Comparison of ENCODE assay signal across 1 cellular context in the genomic region with DNA sequence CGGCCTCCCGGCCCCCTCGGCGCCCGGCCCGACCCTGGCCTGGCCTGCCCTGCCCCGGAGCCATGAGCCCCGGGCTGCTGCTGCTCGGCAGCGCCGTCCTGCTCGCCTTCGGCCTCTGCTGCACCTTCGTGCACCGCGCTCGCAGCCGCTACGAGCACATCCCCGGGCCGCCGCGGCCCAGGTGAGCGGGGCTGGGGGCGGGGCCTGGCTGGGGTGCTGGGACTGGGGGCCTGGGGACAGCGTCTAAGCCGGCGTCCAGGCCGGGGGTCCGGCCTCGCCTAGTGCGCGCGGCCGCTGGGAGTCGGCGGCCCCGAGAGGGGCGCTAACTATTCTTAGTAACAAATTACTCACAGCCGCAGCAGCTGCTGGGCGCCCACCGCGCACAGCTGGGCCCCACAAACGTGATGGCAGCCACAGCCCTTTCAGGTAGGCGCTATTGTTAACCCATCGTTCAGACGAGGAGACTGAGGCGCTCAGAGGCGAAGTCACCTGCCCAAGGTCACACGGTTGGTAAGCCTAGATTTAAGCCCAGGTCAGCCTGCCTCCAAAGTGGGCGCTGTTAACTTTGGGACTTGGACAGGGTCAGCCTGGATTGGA.
TF ChIP-seq lines count a peak whose summit lies in the region.

No MANE protein-coding gene starts in this region.

TF ChIP-seq in HepG2, 621 proteins besides CTCF, POLR2A, EP300 and RAD21:
- TF ChIP-seq ZNF232 (CRISPR knock-in tag; IDR thresholded peaks at IDR 0.05; ENCODE audit: borderline replicate concordance) = no peak
- TF ChIP-seq KIAA2018 (CRISPR knock-in tag; IDR thresholded peaks at IDR 0.05; ENCODE audit: borderline replicate concordance) = no peak
- no peak for TF ChIP-seq KLF12 (CRISPR knock-in tag; IDR thresholded peaks at IDR 0.05; ENCODE audit: borderline replicate concordance)
- TF ChIP-seq ZNF383 (CRISPR knock-in tag; IDR thresholded peaks at IDR 0.05; ENCODE audit: borderline replicate concordance) = no peak
- no peak for TF ChIP-seq HNRNPUL1 (IDR thresholded peaks at IDR 0.05; ENCODE audit: low read depth, low read length)
- TF ChIP-seq, protein P1, sequence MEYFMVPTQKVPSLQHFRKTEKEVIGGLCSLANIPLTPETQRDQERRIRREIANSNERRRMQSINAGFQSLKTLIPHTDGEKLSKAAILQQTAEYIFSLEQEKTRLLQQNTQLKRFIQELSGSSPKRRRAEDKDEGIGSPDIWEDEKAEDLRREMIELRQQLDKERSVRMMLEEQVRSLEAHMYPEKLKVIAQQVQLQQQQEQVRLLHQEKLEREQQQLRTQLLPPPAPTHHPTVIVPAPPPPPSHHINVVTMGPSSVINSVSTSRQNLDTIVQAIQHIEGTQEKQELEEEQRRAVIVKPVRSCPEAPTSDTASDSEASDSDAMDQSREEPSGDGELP (IDR thresholded peaks at IDR 0.05; ENCODE audit: borderline replicate concordance, low read depth) = no peak
- TF ChIP-seq MAZ (IDR thresholded peaks at IDR 0.05; ENCODE audit: borderline replicate concordance, low read depth, low read length) = no peak
- peak; percentile 3; the same call in 1 of the 2 replicates for TF ChIP-seq MAZ (CRISPR knock-in tag; IDR thresholded peaks at IDR 0.05; ENCODE audit: low read depth)
- no peak for TF ChIP-seq EED (CRISPR knock-in tag; IDR thresholded peaks at IDR 0.05)
- TF ChIP-seq ZNF629 (CRISPR knock-in tag; conservative IDR thresholded peaks at IDR 0.05) = peak; percentile 88
- TF ChIP-seq, protein P2, sequence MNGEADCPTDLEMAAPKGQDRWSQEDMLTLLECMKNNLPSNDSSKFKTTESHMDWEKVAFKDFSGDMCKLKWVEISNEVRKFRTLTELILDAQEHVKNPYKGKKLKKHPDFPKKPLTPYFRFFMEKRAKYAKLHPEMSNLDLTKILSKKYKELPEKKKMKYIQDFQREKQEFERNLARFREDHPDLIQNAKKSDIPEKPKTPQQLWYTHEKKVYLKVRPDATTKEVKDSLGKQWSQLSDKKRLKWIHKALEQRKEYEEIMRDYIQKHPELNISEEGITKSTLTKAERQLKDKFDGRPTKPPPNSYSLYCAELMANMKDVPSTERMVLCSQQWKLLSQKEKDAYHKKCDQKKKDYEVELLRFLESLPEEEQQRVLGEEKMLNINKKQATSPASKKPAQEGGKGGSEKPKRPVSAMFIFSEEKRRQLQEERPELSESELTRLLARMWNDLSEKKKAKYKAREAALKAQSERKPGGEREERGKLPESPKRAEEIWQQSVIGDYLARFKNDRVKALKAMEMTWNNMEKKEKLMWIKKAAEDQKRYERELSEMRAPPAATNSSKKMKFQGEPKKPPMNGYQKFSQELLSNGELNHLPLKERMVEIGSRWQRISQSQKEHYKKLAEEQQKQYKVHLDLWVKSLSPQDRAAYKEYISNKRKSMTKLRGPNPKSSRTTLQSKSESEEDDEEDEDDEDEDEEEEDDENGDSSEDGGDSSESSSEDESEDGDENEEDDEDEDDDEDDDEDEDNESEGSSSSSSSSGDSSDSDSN (CRISPR knock-in tag; IDR thresholded peaks at IDR 0.05) = 0 out of 2 replicates have a peak, but pooled peaks have one; percentile 6
- no peak for TF ChIP-seq ZHX1 (CRISPR knock-in tag; IDR thresholded peaks at IDR 0.05; ENCODE audit: low read depth)
- TF ChIP-seq SRY (CRISPR knock-in tag; IDR thresholded peaks at IDR 0.05) = no peak
- no peak for TF ChIP-seq NR3C1 (CRISPR knock-in tag; IDR thresholded peaks at IDR 0.05)
- no peak for TF ChIP-seq SOX6 (IDR thresholded peaks at IDR 0.05)
- TF ChIP-seq SOX6 (CRISPR knock-in tag; IDR thresholded peaks at IDR 0.05) = no peak
- TF ChIP-seq NFKB2 (CRISPR knock-in tag; IDR thresholded peaks at IDR 0.05; ENCODE audit: borderline replicate concordance) = 0 out of 2 replicates have a peak, but pooled peaks have one; percentile 26
- TF ChIP-seq DRAP1 (CRISPR knock-in tag; IDR thresholded peaks at IDR 0.05) = no peak
- TF ChIP-seq ZFX (CRISPR knock-in tag; IDR thresholded peaks at IDR 0.05; ENCODE audit: low read depth) = 0 out of 2 replicates have a peak, but pooled peaks have one; percentile 1
- TF ChIP-seq THAP8 (CRISPR knock-in tag; IDR thresholded peaks at IDR 0.05; ENCODE audit: borderline replicate concordance) = no peak
- no peak for TF ChIP-seq KMT2B (CRISPR knock-in tag; IDR thresholded peaks at IDR 0.05)
- TF ChIP-seq RBM22 (optimal IDR thresholded peaks at IDR 0.05; ENCODE audit: low read length) = no peak
- TF ChIP-seq, protein P3, sequence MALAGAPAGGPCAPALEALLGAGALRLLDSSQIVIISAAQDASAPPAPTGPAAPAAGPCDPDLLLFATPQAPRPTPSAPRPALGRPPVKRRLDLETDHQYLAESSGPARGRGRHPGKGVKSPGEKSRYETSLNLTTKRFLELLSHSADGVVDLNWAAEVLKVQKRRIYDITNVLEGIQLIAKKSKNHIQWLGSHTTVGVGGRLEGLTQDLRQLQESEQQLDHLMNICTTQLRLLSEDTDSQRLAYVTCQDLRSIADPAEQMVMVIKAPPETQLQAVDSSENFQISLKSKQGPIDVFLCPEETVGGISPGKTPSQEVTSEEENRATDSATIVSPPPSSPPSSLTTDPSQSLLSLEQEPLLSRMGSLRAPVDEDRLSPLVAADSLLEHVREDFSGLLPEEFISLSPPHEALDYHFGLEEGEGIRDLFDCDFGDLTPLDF (CRISPR knock-in tag; IDR thresholded peaks at IDR 0.05) = no peak
- 0 out of 2 replicates have a peak, but pooled peaks have one; percentile 22 for TF ChIP-seq RNF2 (conservative IDR thresholded peaks at IDR 0.05; ENCODE audit: low read depth)
- TF ChIP-seq, protein P4, sequence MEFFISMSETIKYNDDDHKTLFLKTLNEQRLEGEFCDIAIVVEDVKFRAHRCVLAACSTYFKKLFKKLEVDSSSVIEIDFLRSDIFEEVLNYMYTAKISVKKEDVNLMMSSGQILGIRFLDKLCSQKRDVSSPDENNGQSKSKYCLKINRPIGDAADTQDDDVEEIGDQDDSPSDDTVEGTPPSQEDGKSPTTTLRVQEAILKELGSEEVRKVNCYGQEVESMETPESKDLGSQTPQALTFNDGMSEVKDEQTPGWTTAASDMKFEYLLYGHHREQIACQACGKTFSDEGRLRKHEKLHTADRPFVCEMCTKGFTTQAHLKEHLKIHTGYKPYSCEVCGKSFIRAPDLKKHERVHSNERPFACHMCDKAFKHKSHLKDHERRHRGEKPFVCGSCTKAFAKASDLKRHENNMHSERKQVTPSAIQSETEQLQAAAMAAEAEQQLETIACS (CRISPR knock-in tag; IDR thresholded peaks at IDR 0.05) = peak; percentile 40; the same call in 1 of the 2 replicates
- TF ChIP-seq, protein P5, sequence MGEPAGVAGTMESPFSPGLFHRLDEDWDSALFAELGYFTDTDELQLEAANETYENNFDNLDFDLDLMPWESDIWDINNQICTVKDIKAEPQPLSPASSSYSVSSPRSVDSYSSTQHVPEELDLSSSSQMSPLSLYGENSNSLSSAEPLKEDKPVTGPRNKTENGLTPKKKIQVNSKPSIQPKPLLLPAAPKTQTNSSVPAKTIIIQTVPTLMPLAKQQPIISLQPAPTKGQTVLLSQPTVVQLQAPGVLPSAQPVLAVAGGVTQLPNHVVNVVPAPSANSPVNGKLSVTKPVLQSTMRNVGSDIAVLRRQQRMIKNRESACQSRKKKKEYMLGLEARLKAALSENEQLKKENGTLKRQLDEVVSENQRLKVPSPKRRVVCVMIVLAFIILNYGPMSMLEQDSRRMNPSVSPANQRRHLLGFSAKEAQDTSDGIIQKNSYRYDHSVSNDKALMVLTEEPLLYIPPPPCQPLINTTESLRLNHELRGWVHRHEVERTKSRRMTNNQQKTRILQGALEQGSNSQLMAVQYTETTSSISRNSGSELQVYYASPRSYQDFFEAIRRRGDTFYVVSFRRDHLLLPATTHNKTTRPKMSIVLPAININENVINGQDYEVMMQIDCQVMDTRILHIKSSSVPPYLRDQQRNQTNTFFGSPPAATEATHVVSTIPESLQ (CRISPR knock-in tag; conservative IDR thresholded peaks at IDR 0.05) = no peak
- no peak for TF ChIP-seq TCF7L2 (IDR thresholded peaks at IDR 0.05; ENCODE audit: low read depth, low read length)
- TF ChIP-seq, protein P6, sequence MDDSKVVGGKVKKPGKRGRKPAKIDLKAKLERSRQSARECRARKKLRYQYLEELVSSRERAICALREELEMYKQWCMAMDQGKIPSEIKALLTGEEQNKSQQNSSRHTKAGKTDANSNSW (CRISPR knock-in tag; IDR thresholded peaks at IDR 0.05; ENCODE audit: borderline replicate concordance) = no peak
- TF ChIP-seq YY1 (IDR thresholded peaks at IDR 0.05; ENCODE audit: insufficient read depth, insufficient replicate concordance, low read depth, low read length) = no peak
- TF ChIP-seq SSRP1 (CRISPR knock-in tag; IDR thresholded peaks at IDR 0.05) = no peak
- TF ChIP-seq MTF2 (CRISPR knock-in tag; IDR thresholded peaks at IDR 0.05; ENCODE audit: borderline replicate concordance) = no peak
- TF ChIP-seq ZNF44 (CRISPR knock-in tag; IDR thresholded peaks at IDR 0.05) = no peak
- TF ChIP-seq ZNF747 (CRISPR knock-in tag; IDR thresholded peaks at IDR 0.05; ENCODE audit: borderline replicate concordance) = no peak
